ENCODE assay signal across 13 cellular contexts in the genomic region with DNA sequence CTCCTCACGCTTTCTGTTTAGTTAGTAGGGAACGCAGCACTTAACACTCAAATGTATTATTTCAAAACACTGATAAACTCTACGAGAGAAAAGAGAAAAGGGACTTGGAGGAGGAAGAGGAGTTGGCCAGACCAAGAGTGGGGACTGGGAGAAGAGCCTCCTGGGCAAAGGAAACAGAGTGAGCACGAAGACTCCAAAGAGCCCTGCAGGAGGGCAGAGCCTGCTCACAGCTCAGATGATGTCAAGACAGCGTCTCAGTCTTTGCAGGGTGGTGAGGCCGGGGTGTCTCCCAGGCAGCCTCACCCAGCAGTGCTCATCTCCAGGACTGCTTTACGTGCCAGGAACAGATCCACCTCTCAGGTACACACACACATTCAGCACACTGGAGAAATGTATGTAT.
"Had no signal": no experiment of that assay in that cellular context is flagged by ENCODE, and none has a peak within 500 bp of the region (broad histone marks: within the 10 kb centered on the region; RNA-seq: fewer than 3 reads in every experiment).

No MANE protein-coding gene starts in this region.

- H3K27ac ChIP-seq: body of pancreas, sigmoid colon had no signal

- H3K27me3 Mint-ChIP-seq: activated naive CD4-positive, alpha-beta T cell treated with anti-CD3 and anti-CD28 coated beads, Interleukin-2, amount 50 U/mL, for 24 hours; central memory CD8-positive, alpha-beta T cell had no signal

- H3K9me3 ChIP-seq: body of pancreas, sigmoid colon had no signal

- H3K9me3 Mint-ChIP-seq: activated naive CD4-positive, alpha-beta T cell treated with anti-CD3 and anti-CD28 coated beads, Interleukin-2, amount 50 U/mL, for 24 hours; central memory CD8-positive, alpha-beta T cell; naive thymus-derived CD4-positive, alpha-beta T cell had no signal

- H3K36me3 ChIP-seq: sigmoid colon had no signal

- H3K27ac Mint-ChIP-seq: activated naive CD4-positive, alpha-beta T cell treated with anti-CD3 and anti-CD28 coated beads, Interleukin-2, amount 50 U/mL, for 24 hours; naive thymus-derived CD4-positive, alpha-beta T cell had no signal

- DNase-seq: activated CD4-positive, alpha-beta T cell treated with anti-CD3 and anti-CD28 coated beads, Interleukin-2, amount 50 U/mL, for 1 hour; activated T-cell treated with anti-CD3 and anti-CD28 coated beads for 4 hours; body of pancreas; dermis blood vessel endothelial cell; hypothalamus; left cardiac atrium; naive thymus-derived CD4-positive, alpha-beta T cell; sigmoid colon; stimulated activated naive CD4-positive, alpha-beta T cell treated with Interleukin-2 at 50 U/mL for 16 hours; trophoblast cell had no signal

- H3K36me3 Mint-ChIP-seq: activated naive CD4-positive, alpha-beta T cell treated with anti-CD3 and anti-CD28 coated beads, Interleukin-2, amount 50 U/mL, for 24 hours; naive thymus-derived CD4-positive, alpha-beta T cell had no signal

- H3K4me3 Mint-ChIP-seq: activated naive CD4-positive, alpha-beta T cell treated with anti-CD3 and anti-CD28 coated beads, Interleukin-2, amount 50 U/mL, for 24 hours had no signal

- ATAC-seq: body of pancreas; left cardiac atrium; naive thymus-derived CD4-positive, alpha-beta T cell had no signal

- H3K4me3 ChIP-seq: body of pancreas, lung, sigmoid colon had no signal

- H3K27me3 ChIP-seq: body of pancreas, sigmoid colon had no signal
